ENCODE assay signal across 12 cellular contexts in genomic region chr16:67531247-67531646, GRCh38. TPM values are rescaled to one million over a fixed set of nuclear protein-coding genes. Genes with fewer than 3 reads are reported as not detected.
DNase-seq lines count a peak whose midpoint lies in the region; ATAC-seq and TF ChIP-seq lines count a peak whose summit lies in the region.
"Had no signal": no experiment of that assay in that cellular context is flagged by ENCODE, and none has a peak within 500 bp of the region (broad histone marks: within the 10 kb centered on the region; RNA-seq: fewer than 3 reads in every experiment).

No MANE protein-coding gene starts in this region.

- peaks cover 60% of the 10 kb centered on the region for H4K20me1 ChIP-seq in smooth muscle cell (ENCODE audit: low read depth)

- H3K4me3 ChIP-seq in HFF-Myc (replicated peaks; ENCODE audit: low read depth, low read length) (peak overlapping the region; percentile 79; the same call in 1 of the 2 replicates), right atrium auricular region (peak overlapping the region in 1 of 2 donors; percentile 81), smooth muscle cell (no peak overlapping the region)

- no peak overlapping the region for H2AFZ ChIP-seq in smooth muscle cell (ENCODE audit: low read depth)

- no peak for ATAC-seq in GM19324 (IDR thresholded peaks at IDR 0.05; ENCODE audit: low FRiP score, unreplicated experiment)

- H3K9ac ChIP-seq in smooth muscle cell (ENCODE audit: low read depth) = no peak overlapping the region

- H3K79me2 ChIP-seq in smooth muscle cell (ENCODE audit: low read depth) = peaks cover 37% of the 10 kb centered on the region

- no peak for TF ChIP-seq CTCF in HFF-Myc (IDR thresholded peaks at IDR 0.05; ENCODE audit: low read depth, low read length, missing control alignments)
- TF ChIP-seq CTCF in right atrium auricular region (IDR thresholded peaks at IDR 0.05) = no peak
- no peak for TF ChIP-seq CTCF in smooth muscle cell (IDR thresholded peaks at IDR 0.05; ENCODE audit: borderline replicate concordance, insufficient read depth, poor library complexity, severe bottlenecking)

- H3K27me3 ChIP-seq in right atrium auricular region (no peaks in the 10 kb centered on the region), smooth muscle cell (ENCODE audit: low read depth) (no peaks in the 10 kb centered on the region)

- H3K36me3 ChIP-seq in right atrium auricular region (no peaks in the 10 kb centered on the region), smooth muscle cell (ENCODE audit: low read depth) (no peaks in the 10 kb centered on the region)

- H3K9me3 ChIP-seq in right atrium auricular region (no peaks in the 10 kb centered on the region), smooth muscle cell (replicated peaks; ENCODE audit: low read depth) (no peaks in the 10 kb centered on the region)

- H3K4me2 ChIP-seq in smooth muscle cell = no peak overlapping the region

- H3K27ac ChIP-seq in right atrium auricular region = peak overlapping the region; percentile 96 to 97
- peak overlapping the region; percentile 19 for H3K27ac ChIP-seq in smooth muscle cell (ENCODE audit: low read depth)

- peaks cover 0 to 52% of the 10 kb centered on the region in 2 donors for H3K4me1 ChIP-seq in right atrium auricular region
- peaks cover 15% of the 10 kb centered on the region for H3K4me1 ChIP-seq in smooth muscle cell (ENCODE audit: low read depth)

- peaks cover 17% of the 10 kb centered on the region for H3F3A ChIP-seq in smooth muscle cell (ENCODE audit: low read depth)

- WGBS in smooth muscle cell (ENCODE audit: low lambda C conversion rate) = 92% methylated on average over 4 of the region's 4 CpGs

- no peak for DNase-seq in HFF-Myc (ENCODE audit: extremely low read depth, low read depth)
- peak; percentile 46 for DNase-seq in UCSD-AML1 (lab: John Stamatoyannopoulos, UW; ENCODE audit: unreplicated experiment)
- no peak for DNase-seq in right atrium auricular region (ENCODE audit: low spot score)
- DNase-seq in smooth muscle cell (lab: John Stamatoyannopoulos, UW; ENCODE audit: unreplicated experiment) = no peak
- DNase-seq in NCI-H2196 treated with DMSO at 0.1 percent for 48 hours (lab: John Stamatoyannopoulos, UW; ENCODE audit: unreplicated experiment) = no peak
- DNase-seq in putamen (ENCODE audit: low spot score) = no peak
- no peak for DNase-seq in SHP77 treated with DMSO at 0.1 percent for 48 hours (lab: John Stamatoyannopoulos, UW)
- DNase-seq: activated CD4-positive, CD25-positive, alpha-beta regulatory T cell treated with anti-CD3 and anti-CD28 coated beads, Interleukin-2, amount 50 U/mL, for 72 hours; NCI-H1930 had no signal

RNA-seq across cellular contexts. Expression of gene RIPOR1, which starts 2.6 kb away (rescaled TPM):
- total RNA-seq in right atrium auricular region (10 to 100 TPM; 43.9 to 66.9 TPM), smooth muscle cell (10.7 and 26.6 TPM in 2 replicates)
- polyA plus RNA-seq in smooth muscle cell = 47.3 and 57.2 TPM in 2 replicates

RNA-seq across cellular contexts. Expression of gene CTCF, which starts 31.1 kb away (rescaled TPM):
- 10 to 100 TPM; 24.5 to 31.6 TPM for total RNA-seq in right atrium auricular region
- total RNA-seq in smooth muscle cell = 32.4 and 37.3 TPM in 2 replicates
- 28.4 and 34.8 TPM in 2 replicates for polyA plus RNA-seq in smooth muscle cell

RNA-seq across cellular contexts. Expression of gene AGRP, which starts 47.9 kb away (rescaled TPM):
- total RNA-seq in right atrium auricular region (not detected), smooth muscle cell (not detected in 2 replicates)
- not detected in 2 replicates for polyA plus RNA-seq in smooth muscle cell
- total RNA-seq: myocyte, subcutaneous adipose tissue had no signal

RNA-seq across cellular contexts. Expression of gene ATP6V0D1, which starts 50.3 kb away (rescaled TPM):
- total RNA-seq in right atrium auricular region (10 to 100 TPM; 79.7 to 95.7 TPM), smooth muscle cell (74.7 and 96.8 TPM in 2 replicates)
- polyA plus RNA-seq in smooth muscle cell = 114 and 128 TPM in 2 replicates
